Comparison of ENCODE assay signal across 8 cellular contexts in the genomic region with DNA sequence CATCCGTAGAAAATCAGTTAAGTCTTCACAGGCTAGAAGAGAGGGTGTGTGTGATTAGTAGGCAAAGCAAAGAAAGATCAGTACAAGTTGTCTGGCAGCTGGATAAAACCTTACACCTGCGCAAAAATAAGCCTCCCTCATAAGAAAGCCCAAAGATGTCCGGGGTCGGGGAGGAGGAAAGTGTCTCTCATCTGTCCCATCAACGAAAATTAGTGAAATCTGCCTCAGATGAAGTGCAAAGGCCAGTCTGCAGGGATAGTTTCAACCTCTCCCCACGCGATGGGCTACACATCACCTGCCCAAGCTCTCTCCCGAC.
DNase-seq lines count a peak whose midpoint lies in the region; ATAC-seq and TF ChIP-seq lines count a peak whose summit lies in the region.

No MANE protein-coding gene starts in this region.

- H3K27me3 ChIP-seq in heart right ventricle (peaks cover 13 to 67% (median 55%) of the 10 kb centered on the region in 7 donors), mesendoderm (ENCODE audit: insufficient read depth, low read length, poor library complexity) (no peaks in the 10 kb centered on the region), vagina (no peaks in the 10 kb centered on the region), SJCRH30 (no peaks in the 10 kb centered on the region)

- no peak overlapping the region for H2AK5ac ChIP-seq in mesendoderm (ENCODE audit: low read length)

- H4K5ac ChIP-seq in mesendoderm (ENCODE audit: low read length) = no peak overlapping the region

- no peak overlapping the region for H3K23ac ChIP-seq in mesendoderm (ENCODE audit: low read length)

- no TSS peak for BruUV-seq in MCF 10A (replicated peaks; lab: Mats Ljungman, UMichigan)

- H3K27ac ChIP-seq in heart right ventricle = peak overlapping the region in 2 of 10 donors; percentile 9 to 90
- no peak overlapping the region for H3K27ac ChIP-seq in mesendoderm (ENCODE audit: low read depth, low read length)
- H3K27ac ChIP-seq in vagina = no peak overlapping the region
- no peak overlapping the region for H3K27ac ChIP-seq in SJCRH30

- H3K36me3 ChIP-seq in heart right ventricle = no peaks in the 10 kb centered on the region
- H3K36me3 ChIP-seq in mesendoderm (ENCODE audit: control insufficient read depth, insufficient read depth, low read length) = no peaks in the 10 kb centered on the region
- H3K36me3 ChIP-seq in vagina = no peaks in the 10 kb centered on the region
- H3K36me3 ChIP-seq in SJCRH30 = no peaks in the 10 kb centered on the region

- H3K9me3 Mint-ChIP-seq in MCF 10A (ENCODE audit: unreplicated experiment) = no peaks in the 10 kb centered on the region

- peak overlapping the region; percentile 21 for H3K18ac ChIP-seq in mesendoderm (ENCODE audit: low read length)

- DNase-seq in heart right ventricle = no peak
- DNase-seq in Right ventricle myocardium inferior (ENCODE audit: missing footprints) = no peak
- no peak for DNase-seq in MCF 10A (ENCODE audit: unreplicated experiment)
- DNase-seq in mesendoderm = no peak
- DNase-seq in vagina (ENCODE audit: extremely low spot score in 2 of 2) = no peak
- DNase-seq in DMS153 treated with DMSO at 0.1 percent for 48 hours (lab: John Stamatoyannopoulos, UW; ENCODE audit: unreplicated experiment) = no peak
- DNase-seq in NCI-H2196 treated with DMSO at 0.1 percent for 48 hours (lab: John Stamatoyannopoulos, UW; ENCODE audit: unreplicated experiment) = no peak
- no peak for DNase-seq in SJCRH30

- intact Hi-C loops in heart right ventricle (cut with DNase I) (no loop called here), Right ventricle myocardium inferior (cut with DNase I) (no loop called here), MCF 10A (cut with micrococcal nuclease) (no loop called here), vagina (cut with DNase I) (no loop called here)

- CTCF ChIA-PET in MCF 10A (lab: Yijun Ruan, JAX) = interaction anchor here (1.2 to 1.4 kb wide), 2 partner anchors 29 to 70 kb away, joined by 4 to 7 read pairs; no protein-coding TSS in a partner anchor

- peaks cover 7% of the 10 kb centered on the region for H3K4me1 Mint-ChIP-seq in MCF 10A (ENCODE audit: insufficient read depth, unreplicated experiment)

- no peaks in the 10 kb centered on the region for H3K79me2 ChIP-seq in mesendoderm (ENCODE audit: control insufficient read depth, insufficient read depth, low read length)

- TF ChIP-seq CTCF in heart right ventricle (IDR thresholded peaks at IDR 0.05) = no peak
- no peak for TF ChIP-seq CTCF in MCF 10A (IDR thresholded peaks at IDR 0.05; ENCODE audit: unreplicated experiment)
- no peak for TF ChIP-seq CTCF in vagina (IDR thresholded peaks at IDR 0.05)

- no peak overlapping the region for H2BK15ac ChIP-seq in mesendoderm (replicated peaks; ENCODE audit: low read depth)

- no peaks in the 10 kb centered on the region for H3K79me1 ChIP-seq in mesendoderm (ENCODE audit: low read length)

- POLR2A ChIA-PET in MCF 10A (lab: Yijun Ruan, JAX) = no interaction called here

- ATAC-seq in heart right ventricle (no peak), Right ventricle myocardium inferior (no peak)

- no peaks in the 10 kb centered on the region for H3K27me3 Mint-ChIP-seq in MCF 10A (ENCODE audit: insufficient read depth, unreplicated experiment)

- H3K36me3 Mint-ChIP-seq in MCF 10A (ENCODE audit: insufficient read depth, unreplicated experiment) = no peaks in the 10 kb centered on the region

- H2BK120ac ChIP-seq in mesendoderm (ENCODE audit: low read depth, low read length) = no peak overlapping the region

- peak overlapping the region; percentile 93 for H3K56ac ChIP-seq in mesendoderm (ENCODE audit: low read length)

- H2BK5ac ChIP-seq in mesendoderm (ENCODE audit: low read length) = no peak overlapping the region

- peak overlapping the region; percentile 84 for H3K4me2 ChIP-seq in mesendoderm (ENCODE audit: low read length)

- WGBS in heart right ventricle, 2 donors = 21 to 26% methylated on average over 8 of the region's 8 CpGs
- WGBS in mesendoderm (ENCODE audit: extremely low coverage, insufficient coverage, low lambda C conversion rate) = no CpG with 5 or more reads among the region's 8 CpGs

- TF ChIP-seq POLR2A in vagina (IDR thresholded peaks at IDR 0.05) = no peak

- H3K4me3 Mint-ChIP-seq in MCF 10A (ENCODE audit: unreplicated experiment) = peak overlapping the region; percentile 84

- H3K9me3 ChIP-seq in heart right ventricle = peaks cover 0 to 2% (median 0%) of the 10 kb centered on the region in 11 donors
- no peaks in the 10 kb centered on the region for H3K9me3 ChIP-seq in vagina
- no peaks in the 10 kb centered on the region for H3K9me3 ChIP-seq in SJCRH30 (replicated peaks)

- H3K4me3 ChIP-seq in heart right ventricle (peak overlapping the region in 9 of 10 donors; percentile 14 to 63 (median 48)), mesendoderm (ENCODE audit: low read length) (peak overlapping the region; percentile 48), vagina (peak overlapping the region; percentile 37 to 40), SJCRH30 (no peak overlapping the region)

- peak overlapping the region; percentile 10 for H3K4ac ChIP-seq in mesendoderm (ENCODE audit: low read depth, low read length)

- peak overlapping the region; percentile 80 for H3K9ac ChIP-seq in mesendoderm (ENCODE audit: low read length)

- no peak overlapping the region for H4K8ac ChIP-seq in mesendoderm (ENCODE audit: low read depth, low read length)

- H3K4me1 ChIP-seq in heart right ventricle (peaks cover 0 to 37% (median 6%) of the 10 kb centered on the region in 9 donors), mesendoderm (ENCODE audit: control insufficient read depth, low read depth, low read length) (peaks cover 2% of the 10 kb centered on the region), vagina (peaks cover 7% of the 10 kb centered on the region), SJCRH30 (no peaks in the 10 kb centered on the region)

- no peak overlapping the region for H3K27ac Mint-ChIP-seq in MCF 10A (ENCODE audit: low read depth, unreplicated experiment)
